ENCODE assay signal across 1 cellular context in genomic region chr1:92587445-92587844, GRCh38.
TF ChIP-seq lines count a peak whose summit lies in the region.

No MANE protein-coding gene starts in this region.

TF ChIP-seq in GM23338, 12 proteins besides CTCF, POLR2A, EP300 and RAD21 (continued from another document):
- TF ChIP-seq ZNF462 (CRISPR knock-in tag; IDR thresholded peaks at IDR 0.05) (no peak), ETS1 (IDR thresholded peaks at IDR 0.05) (no peak), NANOG (IDR thresholded peaks at IDR 0.05; ENCODE audit: borderline replicate concordance) (no peak), ZNF114 (CRISPR knock-in tag; IDR thresholded peaks at IDR 0.05) (no peak), CREB1 (CRISPR knock-in tag; IDR thresholded peaks at IDR 0.05; ENCODE audit: low read depth) (no peak), POLR2AphosphoS5 (IDR thresholded peaks at IDR 0.05; ENCODE audit: low read depth) (no peak)
